8 cellular contexts compared by ENCODE assay signal in genomic region chr7:44145969-44146897, GRCh38. TPM values are rescaled to one million over a fixed set of nuclear protein-coding genes. Genes with fewer than 3 reads are reported as not detected.
DNase-seq lines count a peak whose midpoint lies in the region; FAIRE-seq and TF ChIP-seq lines count a peak whose summit lies in the region.

No MANE protein-coding gene starts in this region.

- H3K27me3 ChIP-seq in left ventricle myocardium inferior (ENCODE audit: low read depth) = peaks cover 25% of the 10 kb centered on the region

- FAIRE-seq in urothelium cell line (lab: Jason Lieb, UNC) = no peak

- no peak overlapping the region for H3K27ac ChIP-seq in left ventricle myocardium inferior (replicated peaks)

- no peak for TF ChIP-seq CTCF in left ventricle myocardium inferior (IDR thresholded peaks at IDR 0.05; ENCODE audit: borderline replicate concordance)

- no peaks in the 10 kb centered on the region for H3K36me3 ChIP-seq in left ventricle myocardium inferior

- in situ Hi-C loops in G401 (cut with HindIII; ENCODE audit: low sequenced_read_pairs) = no loop called here

- intact Hi-C loops in left ventricle myocardium inferior (cut with micrococcal nuclease) = no loop called here

- peaks cover 23% of the 10 kb centered on the region for H3K4me1 ChIP-seq in left ventricle myocardium inferior

- DNase-seq in G401 (ENCODE audit: low spot score) (peak; percentile 67), SW480 (ENCODE audit: low spot score) (peak; percentile 39), amygdala (lab: John Stamatoyannopoulos, UW) (peak in 48 of 56 donors; percentile 18 to 88 (median 52)), left ventricle myocardium inferior (peak; percentile 88), putamen (ENCODE audit: low spot score) (peak; percentile 66), urothelium cell line (ENCODE audit: low spot score) (peak; percentile 50), HK-2 (ENCODE audit: unreplicated experiment) (no peak), NCI-H2029 (lab: John Stamatoyannopoulos, UW) (no peak)

- peak overlapping the region; percentile 71 for H3K4me3 ChIP-seq in left ventricle myocardium inferior

- no peaks in the 10 kb centered on the region for H3K9me3 ChIP-seq in left ventricle myocardium inferior (replicated peaks)

RNA-seq across cellular contexts. Expression of gene MYL7, which starts 5.1 kb away (rescaled TPM):
- 1.4 TPM in 1 of 2 replicates, not detected in the other for total RNA-seq in G401 (2014; rRNA removed; shearing (Covaris generic))
- total RNA-seq in left ventricle myocardium inferior = 518 TPM

RNA-seq across cellular contexts. Expression of gene POLD2, which starts 22.9 kb away (rescaled TPM):
- total RNA-seq in G401 (2014; rRNA removed; shearing (Covaris generic)) = 253 and 270 TPM in 2 replicates
- total RNA-seq in left ventricle myocardium inferior = 78.0 TPM

RNA-seq across cellular contexts. Expression of gene AEBP1, which starts 42.1 kb away (rescaled TPM):
- total RNA-seq in G401 (2014; rRNA removed; shearing (Covaris generic)) = 0.27 and 0.43 TPM in 2 replicates
- total RNA-seq in left ventricle myocardium inferior = 20.5 TPM

RNA-seq across cellular contexts. Expression of gene GCK, which starts 43.0 kb away (rescaled TPM):
- not detected in 2 replicates for total RNA-seq in G401 (2014; rRNA removed; shearing (Covaris generic))
- 0.49 TPM for total RNA-seq in left ventricle myocardium inferior

RNA-seq across cellular contexts. Expression of gene YKT6, which starts 54.5 kb away (rescaled TPM):
- total RNA-seq in G401 (2014; rRNA removed; shearing (Covaris generic)) = 93.8 and 96.2 TPM in 2 replicates
- total RNA-seq in left ventricle myocardium inferior = 53.3 TPM

Comparison
In these comparisons a context has a peak if more than half of its experiments do, and no peak if none do; other contexts are left out.
1. DNase-seq: peak in G401 (single experiment), SW480 (single experiment), amygdala (48 of 56), left ventricle myocardium inferior (single experiment), putamen (single experiment) and urothelium cell line (single experiment); none in HK-2 (single experiment) and NCI-H2029 (single experiment).
2. RNA of gene MYL7, which starts 5.1 kb away (total RNA-seq): 518 TPM in left ventricle myocardium inferior (single experiment); 1.4 TPM in G401; every median in the first group is over 100 times any median in the second.
3. RNA of gene AEBP1, which starts 42.1 kb away (total RNA-seq): 20.5 TPM in left ventricle myocardium inferior (single experiment); 0.27 to 0.43 TPM in G401; every median in the first group is over 10 times any median in the second.